In genomic region chr6:129186988-129187387, GRCh38 we compare ENCODE assay signal across 15 cellular contexts.
A peak's percentile ranks its signal among the peaks of the same experiment; 100 is the strongest.
DNase-seq lines count a peak whose midpoint lies in the region; FAIRE-seq and TF ChIP-seq lines count a peak whose summit lies in the region.
"Had no signal": no experiment of that assay in that cellular context is flagged by ENCODE, and none has a peak within 500 bp of the region (broad histone marks: within the 10 kb centered on the region; RNA-seq: fewer than 3 reads in every experiment).

No MANE protein-coding gene starts in this region.

- no peak for FAIRE-seq in urothelium cell line (lab: Jason Lieb, UNC)
- FAIRE-seq: A204.1 had no signal

- no peak overlapping the region for H3K27ac Mint-ChIP-seq in MCF 10A (ENCODE audit: low read depth, unreplicated experiment)
- H3K27ac Mint-ChIP-seq: activated B cell treated with CpG ODN at 0.5 μM for 24 hours, memory B cell had no signal

- POLR2A ChIA-PET in MCF 10A (lab: Yijun Ruan, JAX), result no interaction called here

- TF ChIP-seq CTCF in MCF 10A (IDR thresholded peaks at IDR 0.05; ENCODE audit: unreplicated experiment) (no peak), breast epithelium (IDR thresholded peaks at IDR 0.05) (no peak), fibroblast of the aortic adventitia (IDR thresholded peaks at IDR 0.05; ENCODE audit: insufficient read depth, low read length) (no peak)

- no peaks in the 10 kb centered on the region for H3K27me3 ChIP-seq in breast epithelium
- H3K27me3 ChIP-seq in SJSA1 (replicated peaks), result no peaks in the 10 kb centered on the region
- H3K27me3 ChIP-seq: heart left ventricle had no signal

- no peaks in the 10 kb centered on the region for H3K36me3 Mint-ChIP-seq in MCF 10A (ENCODE audit: insufficient read depth, unreplicated experiment)
- H3K36me3 Mint-ChIP-seq: memory B cell had no signal

- no peak overlapping the region for H3K4me3 Mint-ChIP-seq in MCF 10A (ENCODE audit: unreplicated experiment)
- H3K4me3 Mint-ChIP-seq: activated B cell treated with CpG ODN at 0.5 μM for 24 hours; central memory CD8-positive, alpha-beta T cell; memory B cell had no signal

- intact Hi-C loops in MCF 10A (cut with micrococcal nuclease) (no loop called here), breast epithelium (cut with DNase I; ENCODE audit: low total_unique reads) (no loop called here)

- H3K4me1 ChIP-seq in breast epithelium, result no peaks in the 10 kb centered on the region
- H3K4me1 ChIP-seq in SJSA1 (replicated peaks), result peaks cover 26% of the 10 kb centered on the region
- H3K4me1 ChIP-seq: parathyroid adenoma had no signal

- H3K36me3 ChIP-seq in breast epithelium (no peaks in the 10 kb centered on the region), SJSA1 (no peaks in the 10 kb centered on the region)

- TF ChIP-seq POLR2A in breast epithelium (IDR thresholded peaks at IDR 0.05), result no peak

- H3K4me3 ChIP-seq in breast epithelium (no peak overlapping the region), SJSA1 (no peak overlapping the region), fibroblast of the aortic adventitia (ENCODE audit: low read depth, low read length) (no peak overlapping the region)
- H3K4me3 ChIP-seq: heart left ventricle had no signal

- no peaks in the 10 kb centered on the region for H3K27me3 Mint-ChIP-seq in MCF 10A (ENCODE audit: insufficient read depth, unreplicated experiment)
- H3K27me3 Mint-ChIP-seq: activated B cell treated with CpG ODN at 0.5 μM for 24 hours, memory B cell had no signal

- CTCF ChIA-PET in MCF 10A (lab: Yijun Ruan, JAX), result no interaction called here

- peak; percentile 63 for DNase-seq in MCF 10A (ENCODE audit: unreplicated experiment)
- no peak for DNase-seq in breast epithelium (ENCODE audit: low spot score in 2 of 2)
- DNase-seq in SJSA1 (ENCODE audit: low read depth in 1 of 2, low spot score in 2 of 2), result peak in 1 of 2 experiments; percentile 83
- peak; percentile 89 for DNase-seq in fibroblast of the aortic adventitia (ENCODE audit: low read depth)
- DNase-seq in urothelium cell line (ENCODE audit: low spot score), result peak; percentile 38
- no peak for DNase-seq in activated effector memory CD4-positive, alpha-beta T cell treated with anti-CD3 and anti-CD28 coated beads, Interleukin-2, amount 50 U/mL, for 16 hours
- DNase-seq in AML-193 (lab: John Stamatoyannopoulos, UW), result no peak
- DNase-seq in ecto neural progenitor cell (ENCODE audit: low spot score), result no peak
- DNase-seq: activated B cell treated with CpG ODN at 0.5 μM for 24 hours, heart left ventricle, NCI-H2171 had no signal

- no TSS peak for BruUV-seq in MCF 10A (replicated peaks; lab: Mats Ljungman, UMichigan)

- peaks cover 15% of the 10 kb centered on the region for H3K4me1 Mint-ChIP-seq in MCF 10A (ENCODE audit: insufficient read depth, unreplicated experiment)
- H3K4me1 Mint-ChIP-seq: central memory CD8-positive, alpha-beta T cell; memory B cell had no signal

- H3K9me3 ChIP-seq in breast epithelium, result no peaks in the 10 kb centered on the region
- no peaks in the 10 kb centered on the region for H3K9me3 ChIP-seq in SJSA1 (replicated peaks)
- H3K9me3 ChIP-seq: heart left ventricle had no signal

- no peaks in the 10 kb centered on the region for H3K9me3 Mint-ChIP-seq in MCF 10A (ENCODE audit: unreplicated experiment)
- H3K9me3 Mint-ChIP-seq: activated B cell treated with CpG ODN at 0.5 μM for 24 hours; central memory CD8-positive, alpha-beta T cell; memory B cell had no signal

- H3K27ac ChIP-seq in breast epithelium, result no peak overlapping the region
- peak overlapping the region; percentile 57 for H3K27ac ChIP-seq in SJSA1
- H3K27ac ChIP-seq: parathyroid adenoma had no signal

Comparison
In these comparisons a context has a peak if more than half of its experiments do, and no peak if none do; other contexts are left out.
1. DNase-seq: peak in MCF 10A (single experiment), fibroblast of the aortic adventitia (single experiment) and urothelium cell line (single experiment); none in breast epithelium (0 of 2), activated effector memory CD4-positive, alpha-beta T cell treated with anti-CD3 and anti-CD28 coated beads, Interleukin-2, amount 50 U/mL, for 16 hours (single experiment), AML-193 (0 of 2) and ecto neural progenitor cell (single experiment).